ENCODE assay signal across 27 cellular contexts in genomic region chr1:111582644-111583618, GRCh38. TPM values are rescaled to one million over a fixed set of nuclear protein-coding genes. Genes with fewer than 3 reads are reported as not detected.
A peak's percentile ranks its signal among the peaks of the same experiment; 100 is the strongest.
DNase-seq lines count a peak whose midpoint lies in the region; ATAC-seq and TF ChIP-seq lines count a peak whose summit lies in the region.
"Had no signal": no experiment of that assay in that cellular context is flagged by ENCODE, and none has a peak within 500 bp of the region (broad histone marks: within the 10 kb centered on the region; RNA-seq: fewer than 3 reads in every experiment).

No MANE protein-coding gene starts in this region.

- no peaks in the 10 kb centered on the region for H3K9me3 Mint-ChIP-seq in CD8-positive, alpha-beta T cell
- no peaks in the 10 kb centered on the region for H3K9me3 Mint-ChIP-seq in WTC11
- no peaks in the 10 kb centered on the region for H3K9me3 Mint-ChIP-seq in activated naive CD8-positive, alpha-beta T cell treated with anti-CD3 and anti-CD28 coated beads for 36 hours
- H3K9me3 Mint-ChIP-seq: activated B cell treated with CpG ODN at 0.5 μM for 24 hours; activated CD4-positive, alpha-beta memory T cell treated with anti-CD3 and anti-CD28 coated beads, Interleukin-2, amount 10 ng/mL, durations not matched to agents 7 days and 5 days; stimulated activated effector memory CD8-positive, alpha-beta T cell treated with anti-CD3 and anti-CD28 coated beads, Interleukin-12 subunit alpha, Interleukin-12 subunit beta, amount 100 ng/mL, for 72 hours had no signal

- no peak overlapping the region for H3K27ac Mint-ChIP-seq in CD8-positive, alpha-beta T cell
- no peak overlapping the region for H3K27ac Mint-ChIP-seq in WTC11
- H3K27ac Mint-ChIP-seq in activated naive CD8-positive, alpha-beta T cell treated with anti-CD3 and anti-CD28 coated beads for 36 hours: no peak overlapping the region
- H3K27ac Mint-ChIP-seq: activated B cell treated with CpG ODN at 0.5 μM for 24 hours; activated CD4-positive, alpha-beta memory T cell treated with anti-CD3 and anti-CD28 coated beads, Interleukin-2, amount 10 ng/mL, durations not matched to agents 7 days and 5 days; activated naive CD8-positive, alpha-beta T cell; stimulated activated effector memory CD8-positive, alpha-beta T cell treated with anti-CD3 and anti-CD28 coated beads, Interleukin-12 subunit alpha, Interleukin-12 subunit beta, amount 100 ng/mL, for 72 hours had no signal

- H3K9ac ChIP-seq in parathyroid adenoma: no peak overlapping the region
- H3K9ac ChIP-seq: BLaER1 had no signal

- no peak overlapping the region for H3K27ac ChIP-seq in CD8-positive, alpha-beta T cell (ENCODE audit: low read depth, low read length)
- no peak overlapping the region for H3K27ac ChIP-seq in parathyroid adenoma
- H3K27ac ChIP-seq: ascending aorta, BLaER1, dorsolateral prefrontal cortex, prostate gland had no signal

- no peak for DNase-seq in CD8-positive, alpha-beta T cell
- DNase-seq in WTC11 (ENCODE audit: low spot score) (no peak), left colon (no peak)
- DNase-seq in activated naive CD8-positive, alpha-beta T cell treated with anti-CD3 and anti-CD28 coated beads for 36 hours: no peak
- DNase-seq: activated B cell treated with CpG ODN at 0.5 μM for 24 hours; activated CD4-positive, alpha-beta memory T cell treated with anti-CD3 and anti-CD28 coated beads, Interleukin-2, amount 10 ng/mL, durations not matched to agents 7 days and 5 days; central memory CD4-positive, alpha-beta T cell; COR-L47; DND-41; dorsolateral prefrontal cortex; kidney glomerular epithelial cell; midbrain; NCI-H1930; NCI-H226; NCI-H748 treated with DMSO at 0.1 percent for 48 hours; OCI-M1; stimulated activated CD4-positive, alpha-beta T cell treated with anti-CD3 and anti-CD28 coated beads, Interleukin-2, amount 100 ng/mL, for 48 hours; T-helper 9 cell had no signal

- H3K4me3 Mint-ChIP-seq in CD8-positive, alpha-beta T cell: no peak overlapping the region
- H3K4me3 Mint-ChIP-seq in WTC11: no peak overlapping the region
- H3K4me3 Mint-ChIP-seq in activated naive CD8-positive, alpha-beta T cell treated with anti-CD3 and anti-CD28 coated beads for 36 hours: no peak overlapping the region
- H3K4me3 Mint-ChIP-seq: activated B cell treated with CpG ODN at 0.5 μM for 24 hours; activated CD4-positive, alpha-beta memory T cell treated with anti-CD3 and anti-CD28 coated beads, Interleukin-2, amount 10 ng/mL, durations not matched to agents 7 days and 5 days; activated naive CD8-positive, alpha-beta T cell; stimulated activated effector memory CD8-positive, alpha-beta T cell treated with anti-CD3 and anti-CD28 coated beads, Interleukin-12 subunit alpha, Interleukin-12 subunit beta, amount 100 ng/mL, for 72 hours had no signal

- no peak overlapping the region for H3K4me3 ChIP-seq in CD8-positive, alpha-beta T cell (ENCODE audit: low read depth, low read length)
- H3K4me3 ChIP-seq in parathyroid adenoma (ENCODE audit: low read depth, low read length): no peak overlapping the region
- H3K4me3 ChIP-seq: ascending aorta, BLaER1, dorsolateral prefrontal cortex, prostate gland had no signal

- H3K9me3 ChIP-seq in CD8-positive, alpha-beta T cell (ENCODE audit: low read length): no peaks in the 10 kb centered on the region
- no peaks in the 10 kb centered on the region for H3K9me3 ChIP-seq in parathyroid adenoma (ENCODE audit: control insufficient read depth, low read length)
- H3K9me3 ChIP-seq: ascending aorta, BLaER1, prostate gland had no signal

- no peaks in the 10 kb centered on the region for H3K27me3 Mint-ChIP-seq in CD8-positive, alpha-beta T cell (ENCODE audit: low read depth)
- H3K27me3 Mint-ChIP-seq in WTC11 (ENCODE audit: low read depth): no peaks in the 10 kb centered on the region; the same call in 1 of the 2 replicates
- no peaks in the 10 kb centered on the region for H3K27me3 Mint-ChIP-seq in activated naive CD8-positive, alpha-beta T cell treated with anti-CD3 and anti-CD28 coated beads for 36 hours
- H3K27me3 Mint-ChIP-seq: activated B cell treated with CpG ODN at 0.5 μM for 24 hours; activated CD4-positive, alpha-beta memory T cell treated with anti-CD3 and anti-CD28 coated beads, Interleukin-2, amount 10 ng/mL, durations not matched to agents 7 days and 5 days; activated naive CD8-positive, alpha-beta T cell had no signal

- peaks cover 9% of the 10 kb centered on the region for H3K4me1 Mint-ChIP-seq in CD8-positive, alpha-beta T cell (ENCODE audit: low read depth)
- no peaks in the 10 kb centered on the region for H3K4me1 Mint-ChIP-seq in WTC11
- peaks cover 4% of the 10 kb centered on the region for H3K4me1 Mint-ChIP-seq in activated naive CD8-positive, alpha-beta T cell treated with anti-CD3 and anti-CD28 coated beads for 36 hours

- no peaks in the 10 kb centered on the region for H3K79me2 ChIP-seq in parathyroid adenoma

- intact Hi-C loops in CD8-positive, alpha-beta T cell (cut with DNase I, micrococcal nuclease): no loop called here
- intact Hi-C loops in left colon (cut with DNase I, micrococcal nuclease): no loop called here

- no peaks in the 10 kb centered on the region for H3K36me3 Mint-ChIP-seq in CD8-positive, alpha-beta T cell
- H3K36me3 Mint-ChIP-seq in WTC11: no peaks in the 10 kb centered on the region
- H3K36me3 Mint-ChIP-seq in activated naive CD8-positive, alpha-beta T cell treated with anti-CD3 and anti-CD28 coated beads for 36 hours: no peaks in the 10 kb centered on the region
- H3K36me3 Mint-ChIP-seq: activated naive CD8-positive, alpha-beta T cell; stimulated activated effector memory CD8-positive, alpha-beta T cell treated with anti-CD3 and anti-CD28 coated beads, Interleukin-12 subunit alpha, Interleukin-12 subunit beta, amount 100 ng/mL, for 72 hours had no signal

- CTCF ChIA-PET in CD8-positive, alpha-beta T cell (lab: Charles Lee): interaction anchor here (0.7 to 1.6 kb wide), 8 partner anchors 10 to 333 kb away, joined by 3 to 5 read pairs (median 3); no protein-coding TSS in a partner anchor
- CTCF ChIA-PET in WTC11 (lab: Charles Lee): interaction anchor here (1.2 to 2.4 kb wide), 3 partner anchors 10 to 75 kb away, joined by 3 to 15 read pairs (median 4); no protein-coding TSS in a partner anchor

- H2AFZ ChIP-seq in parathyroid adenoma: peak overlapping the region; percentile 60

- no peaks in the 10 kb centered on the region for H3K27me3 ChIP-seq in CD8-positive, alpha-beta T cell (ENCODE audit: insufficient read depth, low read length)
- no peaks in the 10 kb centered on the region for H3K27me3 ChIP-seq in parathyroid adenoma (ENCODE audit: control insufficient read depth, insufficient read depth, low read length)
- H3K27me3 ChIP-seq: ascending aorta, BLaER1, dorsolateral prefrontal cortex had no signal

- no peak overlapping the region for H3K4me2 ChIP-seq in parathyroid adenoma (ENCODE audit: low read length)
- H3K4me2 ChIP-seq: BLaER1 had no signal

- H3K4me1 ChIP-seq in CD8-positive, alpha-beta T cell (ENCODE audit: insufficient read depth, low read length): peaks cover 1% of the 10 kb centered on the region
- H3K4me1 ChIP-seq in parathyroid adenoma: peaks cover 14% of the 10 kb centered on the region
- H3K4me1 ChIP-seq: ascending aorta, BLaER1, prostate gland had no signal

- peak; percentile 23 for ATAC-seq in CD8-positive, alpha-beta T cell
- ATAC-seq in WTC11: no peak
- ATAC-seq in left colon: peak; percentile 32
- no peak for ATAC-seq in HG03175 (IDR thresholded peaks at IDR 0.05; ENCODE audit: unreplicated experiment)
- ATAC-seq in GM21786 (IDR thresholded peaks at IDR 0.05; ENCODE audit: unreplicated experiment): no peak
- ATAC-seq: HCT116; stimulated activated effector memory CD8-positive, alpha-beta T cell treated with anti-CD3 and anti-CD28 coated beads, Interleukin-12 subunit alpha, Interleukin-12 subunit beta, amount 100 ng/mL, for 72 hours had no signal

- H3K36me3 ChIP-seq in CD8-positive, alpha-beta T cell (ENCODE audit: insufficient read depth, low read length): no peaks in the 10 kb centered on the region
- H3K36me3 ChIP-seq in parathyroid adenoma (ENCODE audit: control insufficient read depth, insufficient read depth, low read length): no peaks in the 10 kb centered on the region
- H3K36me3 ChIP-seq: ascending aorta, BLaER1, prostate gland had no signal

- POLR2A ChIA-PET in CD8-positive, alpha-beta T cell (lab: Charles Lee): interaction anchor here (0.6 to 3.2 kb wide), 6 partner anchors 9 to 81 kb away, joined by 3 to 15 read pairs (median 4); no protein-coding TSS in a partner anchor
- POLR2A ChIA-PET in WTC11 (lab: Charles Lee): interaction anchor here (0.6 kb wide), 1 partner anchor 974 kb away, joined by 3 read pairs; no protein-coding TSS in a partner anchor

- TF ChIP-seq CTCF in CD8-positive, alpha-beta T cell (IDR thresholded peaks at IDR 0.05): no peak
- TF ChIP-seq CTCF in WTC11 (IDR thresholded peaks at IDR 0.05) (no peak), parathyroid adenoma (IDR thresholded peaks at IDR 0.05) (no peak)

TF ChIP-seq in WTC11, 78 proteins besides CTCF, POLR2A, EP300 and RAD21:
- no peak for TF ChIP-seq SOX15 (CRISPR knock-in tag; IDR thresholded peaks at IDR 0.05)
- peak; percentile 32; the same call in 1 of the 2 replicates for TF ChIP-seq ZNF121 (CRISPR knock-in tag; IDR thresholded peaks at IDR 0.05)
- TF ChIP-seq ZBTB21 (CRISPR knock-in tag; IDR thresholded peaks at IDR 0.05; ENCODE audit: borderline replicate concordance): no peak
- no peak for TF ChIP-seq ZBTB43 (CRISPR knock-in tag; IDR thresholded peaks at IDR 0.05)
- TF ChIP-seq ZNF423 (CRISPR knock-in tag; IDR thresholded peaks at IDR 0.05): no peak

RNA-seq across cellular contexts. Expression of gene RAP1A, which starts 36.7 kb away (rescaled TPM):
- 10 to 100 TPM; 63.4 to 68.5 TPM for total RNA-seq in CD8-positive, alpha-beta T cell
- total RNA-seq in WTC11 (2021) (25.4 to 28.3 TPM (median 27.4 TPM) in 3 replicates), left colon (100 to 1,000 TPM in 1 of 2 donors, 10 to 100 TPM in 1; 82.3 to 113 TPM)
- total RNA-seq in activated naive CD8-positive, alpha-beta T cell treated with anti-CD3 and anti-CD28 coated beads for 36 hours: 100 to 1,000 TPM; 150 to 154 TPM

Comparison
In these comparisons a context has a peak if more than half of its experiments do, and no peak if none do; other contexts are left out.
1. ATAC-seq: peak in CD8-positive, alpha-beta T cell (single experiment) and left colon (single experiment); none in WTC11 (single experiment), HG03175 (single experiment) and GM21786 (single experiment).